Comparison of ENCODE assay signal across 1 cellular context in genomic region chr16:88505405-88506082, GRCh38.
TF ChIP-seq lines count a peak whose summit lies in the region.

No MANE protein-coding gene starts in this region.

TF ChIP-seq in WTC11, 78 proteins besides CTCF, POLR2A, EP300 and RAD21 (continued from another document):
- TF ChIP-seq ZNF281 (CRISPR knock-in tag; IDR thresholded peaks at IDR 0.05) (no peak), ZNF232 (CRISPR knock-in tag; IDR thresholded peaks at IDR 0.05) (no peak)
